9 cellular contexts compared by ENCODE assay signal in the genomic region with DNA sequence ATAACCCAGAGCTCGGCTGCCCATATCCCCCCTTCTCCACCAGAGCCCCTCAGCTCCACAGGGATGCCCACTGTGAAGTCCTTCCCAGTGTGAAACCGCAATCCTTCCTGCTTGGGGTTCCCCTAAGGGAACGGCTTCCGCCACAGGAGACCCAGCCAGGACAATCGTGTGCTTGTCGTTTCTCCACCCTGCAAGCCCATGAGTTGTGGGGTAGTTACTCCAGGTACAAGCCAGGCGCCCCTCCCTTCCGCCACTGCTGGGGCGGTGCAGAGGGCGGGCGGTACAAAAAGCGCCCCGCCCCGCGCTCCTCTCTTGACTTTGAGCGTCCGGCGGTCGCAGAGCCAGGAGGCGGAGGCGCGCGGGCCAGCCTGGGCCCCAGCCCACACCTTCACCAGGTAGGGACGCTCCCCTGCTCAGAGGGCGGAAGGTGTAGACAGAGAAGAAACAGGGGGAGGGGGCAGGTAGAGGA. TPM values are rescaled to one million over a fixed set of nuclear protein-coding genes. Genes with fewer than 3 reads are reported as not detected.
DNase-seq lines count a peak whose midpoint lies in the region; ATAC-seq and TF ChIP-seq lines count a peak whose summit lies in the region.
"Had no signal": no experiment of that assay in that cellular context is flagged by ENCODE, and none has a peak within 500 bp of the region (broad histone marks: within the 10 kb centered on the region; RNA-seq: fewer than 3 reads in every experiment).

Gene TINAGL1, plus strand, starts transcription at position 315 of the 469 bp plus-strand sequence. CDS start 634 bp downstream, outside the sequence.

- CTCF ChIA-PET in A673 (lab: Charles Lee), result no interaction called here

- peaks cover 75% of the 10 kb centered on the region for H3K4me1 ChIP-seq in hepatocyte (ENCODE audit: insufficient read depth)
- H3K4me1 ChIP-seq in sigmoid colon, result peaks cover 0 to 63% (median 56%) of the 10 kb centered on the region in 4 donors
- no peaks in the 10 kb centered on the region for H3K4me1 ChIP-seq in A673 (ENCODE audit: insufficient read depth, low read length, poor library complexity, severe bottlenecking)

- H3K27ac ChIP-seq in adipose tissue (ENCODE audit: low read depth, low read length) (no peak within 1 kb of the TSS), hepatocyte (peak within 1 kb of the TSS; percentile 90), sigmoid colon (peak within 1 kb of the TSS; percentile 94 to 98 (median 96)), A673 (ENCODE audit: low read depth, low read length, poor library complexity, severe bottlenecking) (no peak within 1 kb of the TSS)

- 12 to 17% (median 12%) methylated on average over 25 of the region's 25 CpGs for WGBS in adipose tissue, 3 donors
- 13% methylated on average over 25 of the region's 25 CpGs for WGBS in hepatocyte (ENCODE audit: low lambda C conversion rate, missing lambda C conversion rate)
- WGBS in sigmoid colon, 2 donors, result 2 to 8% methylated on average over 25 of the region's 25 CpGs

- no peaks in the 10 kb centered on the region for H3K9me2 ChIP-seq in hepatocyte (replicated peaks; ENCODE audit: insufficient read depth)

- no peaks in the 10 kb centered on the region for H3K9me3 ChIP-seq in hepatocyte (ENCODE audit: low read depth)
- H3K9me3 ChIP-seq in sigmoid colon, result no peaks in the 10 kb centered on the region
- H3K9me3 ChIP-seq in A673 (ENCODE audit: low read depth, low read length, poor library complexity, severe bottlenecking), result no peaks in the 10 kb centered on the region

- POLR2A ChIA-PET in A673 (lab: Charles Lee; ENCODE audit: low non-redundant PET), result no interaction called here

- no peak for ATAC-seq in HG03469 (IDR thresholded peaks at IDR 0.05; ENCODE audit: unreplicated experiment)

- H3K4me3 ChIP-seq in hepatocyte, result peak within 1 kb of the TSS; percentile 35
- H3K4me3 ChIP-seq in sigmoid colon, result peak within 1 kb of the TSS; percentile 59 to 77 (median 70)
- no peak within 1 kb of the TSS for H3K4me3 ChIP-seq in A673 (ENCODE audit: low read depth, low read length, poor library complexity, severe bottlenecking)

- DNase-seq in G401 (ENCODE audit: low spot score), result no peak
- DNase-seq in hepatocyte (ENCODE audit: low spot score), result peak; percentile 93
- DNase-seq in sigmoid colon, result peak; percentile 81
- DNase-seq in activated gamma-delta T cell treated with Interleukin-2 at 50 U/mL for 16 hours, result no peak
- no peak for DNase-seq in A673 (ENCODE audit: low spot score)
- DNase-seq in NCI-H2196 (lab: John Stamatoyannopoulos, UW; ENCODE audit: unreplicated experiment), result no peak
- DNase-seq: SIG-M5 had no signal

- peak within 1 kb of the TSS; percentile 48 for H2AFZ ChIP-seq in hepatocyte

- no peaks in the 10 kb centered on the region for H4K20me1 ChIP-seq in hepatocyte (ENCODE audit: insufficient read depth, poor library complexity, severe bottlenecking)

- TF ChIP-seq POLR2A in sigmoid colon (IDR thresholded peaks at IDR 0.05), result peak; percentile 96 to 98

- no peak for TF ChIP-seq EP300 in sigmoid colon (IDR thresholded peaks at IDR 0.05)

- in situ Hi-C loops in G401 (cut with HindIII; ENCODE audit: low sequenced_read_pairs), result no loop called here

- no peaks in the 10 kb centered on the region for H3K27me3 ChIP-seq in hepatocyte
- no peaks in the 10 kb centered on the region for H3K27me3 ChIP-seq in sigmoid colon
- H3K27me3 ChIP-seq in A673 (replicated peaks; ENCODE audit: insufficient read depth, low read depth, low read length, poor library complexity), result no peaks in the 10 kb centered on the region

- intact Hi-C loops in sigmoid colon (cut with DNase I) (no loop called here), A673 (cut with micrococcal nuclease; ENCODE audit: unreplicated experiment) (no loop called here)

- peaks cover 21% of the 10 kb centered on the region for H3K79me2 ChIP-seq in hepatocyte

- no TSS peak for BruUV-seq in A673 (replicated peaks; lab: Mats Ljungman, UMichigan)

- TF ChIP-seq CTCF in hepatocyte (IDR thresholded peaks at IDR 0.05; ENCODE audit: poor library complexity) (peak; percentile 13), sigmoid colon (IDR thresholded peaks at IDR 0.05) (no peak), A673 (conservative IDR thresholded peaks at IDR 0.05; ENCODE audit: low read depth, low read length) (no peak)

- no peaks in the 10 kb centered on the region for H3K36me3 ChIP-seq in hepatocyte (replicated peaks; ENCODE audit: insufficient read depth, low read depth)
- no peaks in the 10 kb centered on the region for H3K36me3 ChIP-seq in sigmoid colon
- no peaks in the 10 kb centered on the region for H3K36me3 ChIP-seq in A673 (ENCODE audit: insufficient read depth, low read length, poor library complexity, severe bottlenecking)

- peak within 1 kb of the TSS; percentile 81 for H3K4me2 ChIP-seq in hepatocyte

RNA-seq across cellular contexts. Expression of gene TINAGL1, which starts in this region (rescaled TPM):
- 61.7 and 64.3 TPM in 2 replicates for total RNA-seq in G401 (2014; rRNA removed; shearing (Covaris generic))
- polyA plus RNA-seq in adipose tissue (100 to 1,000 TPM in 2 of 3 donors, 10 to 100 TPM in 1; 33.7 to 190 (median 143) TPM), hepatocyte (64.4 and 69.4 TPM in 2 replicates), sigmoid colon (10 to 100 TPM; 21.0 to 87.9 (median 40.9) TPM)
- total RNA-seq in hepatocyte (46.2 and 58.3 TPM in 2 replicates), sigmoid colon (100 to 1,000 TPM in 3 of 4 donors, 10 to 100 TPM in 1; 62.9 to 238 (median 132) TPM), A673 (2021) (not detected in 2 replicates)

Comparison
In these comparisons a context has a peak if more than half of its experiments do, and no peak if none do; other contexts are left out.
1. RNA of gene TINAGL1 (total RNA-seq): 62.9 to 238 TPM in sigmoid colon, 61.7 to 64.3 TPM in G401 and 46.2 to 58.3 TPM in hepatocyte; not detected in A673; every median in the first group is over 10 times any median in the second.
2. DNase-seq: peak in hepatocyte (single experiment) and sigmoid colon (single experiment); none in G401 (single experiment), activated gamma-delta T cell treated with Interleukin-2 at 50 U/mL for 16 hours (single experiment), A673 (single experiment) and NCI-H2196 (single experiment).
3. H3K27ac ChIP-seq: peak in hepatocyte (single experiment) and sigmoid colon (4 of 4); none in adipose tissue (single experiment) and A673 (single experiment).